ENCODE assay signal across 1 cellular context in the genomic region with DNA sequence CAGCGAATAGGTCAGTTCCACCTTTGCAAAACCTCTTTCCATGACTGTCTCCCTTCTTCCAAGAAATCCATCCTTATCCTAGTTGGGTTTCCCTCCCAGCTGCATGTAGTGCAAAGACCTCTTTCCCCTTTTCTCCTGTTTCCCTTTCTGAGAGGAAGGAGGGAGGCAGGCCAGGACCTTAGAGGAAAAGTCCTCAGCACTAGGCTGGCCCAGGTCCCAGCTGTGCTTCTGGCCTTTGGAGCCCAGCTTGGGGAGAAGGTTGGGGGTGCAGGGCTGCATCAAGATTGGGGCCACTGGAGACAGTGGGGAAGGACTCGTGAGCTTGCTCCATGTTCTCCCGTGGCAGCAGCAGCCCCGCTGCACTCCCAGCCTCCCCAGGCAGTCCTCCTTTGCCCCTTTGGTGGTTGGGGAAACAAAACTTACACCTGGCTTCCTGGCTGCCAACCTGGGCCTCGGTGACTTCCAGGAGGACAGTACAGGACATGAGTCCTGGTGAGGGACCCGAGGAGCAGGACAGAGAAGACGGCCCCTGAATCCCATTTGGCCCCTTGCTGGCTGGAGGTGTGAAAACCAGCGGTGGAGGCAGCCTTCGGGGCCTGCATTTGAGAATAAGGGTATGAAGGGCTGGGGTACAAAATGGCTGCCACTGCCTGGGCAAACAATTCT.
TF ChIP-seq lines count a peak whose summit lies in the region.

No MANE protein-coding gene starts in this region.

TF ChIP-seq in HepG2, 621 proteins besides CTCF, POLR2A, EP300 and RAD21 (continued from another document and continues in another):
- TF ChIP-seq, protein P1, sequence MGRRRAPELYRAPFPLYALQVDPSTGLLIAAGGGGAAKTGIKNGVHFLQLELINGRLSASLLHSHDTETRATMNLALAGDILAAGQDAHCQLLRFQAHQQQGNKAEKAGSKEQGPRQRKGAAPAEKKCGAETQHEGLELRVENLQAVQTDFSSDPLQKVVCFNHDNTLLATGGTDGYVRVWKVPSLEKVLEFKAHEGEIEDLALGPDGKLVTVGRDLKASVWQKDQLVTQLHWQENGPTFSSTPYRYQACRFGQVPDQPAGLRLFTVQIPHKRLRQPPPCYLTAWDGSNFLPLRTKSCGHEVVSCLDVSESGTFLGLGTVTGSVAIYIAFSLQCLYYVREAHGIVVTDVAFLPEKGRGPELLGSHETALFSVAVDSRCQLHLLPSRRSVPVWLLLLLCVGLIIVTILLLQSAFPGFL (CRISPR knock-in tag; IDR thresholded peaks at IDR 0.05): no peak
- TF ChIP-seq, protein P2, sequence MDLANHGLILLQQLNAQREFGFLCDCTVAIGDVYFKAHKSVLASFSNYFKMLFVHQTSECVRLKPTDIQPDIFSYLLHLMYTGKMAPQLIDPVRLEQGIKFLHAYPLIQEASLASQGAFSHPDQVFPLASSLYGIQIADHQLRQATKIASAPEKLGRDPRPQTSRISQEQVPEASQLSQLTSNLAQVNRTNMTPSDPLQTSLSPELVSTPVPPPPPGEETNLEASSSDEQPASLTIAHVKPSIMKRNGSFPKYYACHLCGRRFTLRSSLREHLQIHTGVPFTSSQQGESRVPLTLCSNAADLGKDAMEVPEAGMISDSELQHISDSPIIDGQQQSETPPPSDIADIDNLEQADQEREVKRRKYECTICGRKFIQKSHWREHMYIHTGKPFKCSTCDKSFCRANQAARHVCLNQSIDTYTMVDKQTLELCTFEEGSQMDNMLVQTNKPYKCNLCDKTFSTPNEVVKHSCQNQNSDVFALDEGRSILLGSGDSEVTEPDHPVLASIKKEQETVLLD (CRISPR knock-in tag; IDR thresholded peaks at IDR 0.05; ENCODE audit: low read depth): no peak
- TF ChIP-seq ZNF251 (CRISPR knock-in tag; IDR thresholded peaks at IDR 0.05): no peak
- TF ChIP-seq NR2F1 (CRISPR knock-in tag; IDR thresholded peaks at IDR 0.05): no peak
- no peak for TF ChIP-seq ZNF354B (CRISPR knock-in tag; IDR thresholded peaks at IDR 0.05)
- TF ChIP-seq, protein P3, sequence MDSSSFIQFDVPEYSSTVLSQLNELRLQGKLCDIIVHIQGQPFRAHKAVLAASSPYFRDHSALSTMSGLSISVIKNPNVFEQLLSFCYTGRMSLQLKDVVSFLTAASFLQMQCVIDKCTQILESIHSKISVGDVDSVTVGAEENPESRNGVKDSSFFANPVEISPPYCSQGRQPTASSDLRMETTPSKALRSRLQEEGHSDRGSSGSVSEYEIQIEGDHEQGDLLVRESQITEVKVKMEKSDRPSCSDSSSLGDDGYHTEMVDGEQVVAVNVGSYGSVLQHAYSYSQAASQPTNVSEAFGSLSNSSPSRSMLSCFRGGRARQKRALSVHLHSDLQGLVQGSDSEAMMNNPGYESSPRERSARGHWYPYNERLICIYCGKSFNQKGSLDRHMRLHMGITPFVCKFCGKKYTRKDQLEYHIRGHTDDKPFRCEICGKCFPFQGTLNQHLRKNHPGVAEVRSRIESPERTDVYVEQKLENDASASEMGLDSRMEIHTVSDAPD (CRISPR knock-in tag; IDR thresholded peaks at IDR 0.05): no peak
- TF ChIP-seq CREM (IDR thresholded peaks at IDR 0.05): no peak
- TF ChIP-seq CREM (CRISPR knock-in tag; IDR thresholded peaks at IDR 0.05): no peak
- TF ChIP-seq ZFP36L2 (CRISPR knock-in tag; IDR thresholded peaks at IDR 0.05): no peak; the same call in 1 of the 2 replicates
- 0 out of 4 replicates have a peak, but pooled peaks of 1 of the 2 experiments have one; percentile 2 for TF ChIP-seq KLF16 (CRISPR knock-in tag; IDR thresholded peaks at IDR 0.05)
- TF ChIP-seq, protein P4, sequence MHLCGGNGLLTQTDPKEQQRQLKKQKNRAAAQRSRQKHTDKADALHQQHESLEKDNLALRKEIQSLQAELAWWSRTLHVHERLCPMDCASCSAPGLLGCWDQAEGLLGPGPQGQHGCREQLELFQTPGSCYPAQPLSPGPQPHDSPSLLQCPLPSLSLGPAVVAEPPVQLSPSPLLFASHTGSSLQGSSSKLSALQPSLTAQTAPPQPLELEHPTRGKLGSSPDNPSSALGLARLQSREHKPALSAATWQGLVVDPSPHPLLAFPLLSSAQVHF (CRISPR knock-in tag; IDR thresholded peaks at IDR 0.05): no peak
- TF ChIP-seq, protein P5, sequence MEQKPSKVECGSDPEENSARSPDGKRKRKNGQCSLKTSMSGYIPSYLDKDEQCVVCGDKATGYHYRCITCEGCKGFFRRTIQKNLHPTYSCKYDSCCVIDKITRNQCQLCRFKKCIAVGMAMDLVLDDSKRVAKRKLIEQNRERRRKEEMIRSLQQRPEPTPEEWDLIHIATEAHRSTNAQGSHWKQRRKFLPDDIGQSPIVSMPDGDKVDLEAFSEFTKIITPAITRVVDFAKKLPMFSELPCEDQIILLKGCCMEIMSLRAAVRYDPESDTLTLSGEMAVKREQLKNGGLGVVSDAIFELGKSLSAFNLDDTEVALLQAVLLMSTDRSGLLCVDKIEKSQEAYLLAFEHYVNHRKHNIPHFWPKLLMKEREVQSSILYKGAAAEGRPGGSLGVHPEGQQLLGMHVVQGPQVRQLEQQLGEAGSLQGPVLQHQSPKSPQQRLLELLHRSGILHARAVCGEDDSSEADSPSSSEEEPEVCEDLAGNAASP (CRISPR knock-in tag; IDR thresholded peaks at IDR 0.05; ENCODE audit: borderline replicate concordance): no peak
- TF ChIP-seq ZFAT (CRISPR knock-in tag; conservative IDR thresholded peaks at IDR 0.05): no peak
- TF ChIP-seq, protein P6, sequence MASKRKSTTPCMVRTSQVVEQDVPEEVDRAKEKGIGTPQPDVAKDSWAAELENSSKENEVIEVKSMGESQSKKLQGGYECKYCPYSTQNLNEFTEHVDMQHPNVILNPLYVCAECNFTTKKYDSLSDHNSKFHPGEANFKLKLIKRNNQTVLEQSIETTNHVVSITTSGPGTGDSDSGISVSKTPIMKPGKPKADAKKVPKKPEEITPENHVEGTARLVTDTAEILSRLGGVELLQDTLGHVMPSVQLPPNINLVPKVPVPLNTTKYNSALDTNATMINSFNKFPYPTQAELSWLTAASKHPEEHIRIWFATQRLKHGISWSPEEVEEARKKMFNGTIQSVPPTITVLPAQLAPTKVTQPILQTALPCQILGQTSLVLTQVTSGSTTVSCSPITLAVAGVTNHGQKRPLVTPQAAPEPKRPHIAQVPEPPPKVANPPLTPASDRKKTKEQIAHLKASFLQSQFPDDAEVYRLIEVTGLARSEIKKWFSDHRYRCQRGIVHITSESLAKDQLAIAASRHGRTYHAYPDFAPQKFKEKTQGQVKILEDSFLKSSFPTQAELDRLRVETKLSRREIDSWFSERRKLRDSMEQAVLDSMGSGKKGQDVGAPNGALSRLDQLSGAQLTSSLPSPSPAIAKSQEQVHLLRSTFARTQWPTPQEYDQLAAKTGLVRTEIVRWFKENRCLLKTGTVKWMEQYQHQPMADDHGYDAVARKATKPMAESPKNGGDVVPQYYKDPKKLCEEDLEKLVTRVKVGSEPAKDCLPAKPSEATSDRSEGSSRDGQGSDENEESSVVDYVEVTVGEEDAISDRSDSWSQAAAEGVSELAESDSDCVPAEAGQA (IDR thresholded peaks at IDR 0.05; ENCODE audit: low read depth): no peak
- TF ChIP-seq, protein P6 (CRISPR knock-in tag; IDR thresholded peaks at IDR 0.05; ENCODE audit: borderline replicate concordance): no peak
- no peak for TF ChIP-seq ZNF468 (CRISPR knock-in tag; IDR thresholded peaks at IDR 0.05)
- no peak for TF ChIP-seq GPN1 (CRISPR knock-in tag; IDR thresholded peaks at IDR 0.05; ENCODE audit: borderline replicate concordance)
- TF ChIP-seq CBFB (CRISPR knock-in tag; IDR thresholded peaks at IDR 0.05): no peak
- TF ChIP-seq ZNF557 (CRISPR knock-in tag; IDR thresholded peaks at IDR 0.05): no peak
- TF ChIP-seq, protein P7, sequence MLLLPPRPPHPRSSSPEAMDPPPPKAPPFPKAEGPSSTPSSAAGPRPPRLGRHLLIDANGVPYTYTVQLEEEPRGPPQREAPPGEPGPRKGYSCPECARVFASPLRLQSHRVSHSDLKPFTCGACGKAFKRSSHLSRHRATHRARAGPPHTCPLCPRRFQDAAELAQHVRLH (CRISPR knock-in tag; IDR thresholded peaks at IDR 0.05; ENCODE audit: borderline replicate concordance, low read depth): no peak
- no peak for TF ChIP-seq MAZ (IDR thresholded peaks at IDR 0.05; ENCODE audit: borderline replicate concordance, low read depth, low read length)
- TF ChIP-seq MAZ (CRISPR knock-in tag; IDR thresholded peaks at IDR 0.05; ENCODE audit: low read depth): no peak
- TF ChIP-seq, protein P8, sequence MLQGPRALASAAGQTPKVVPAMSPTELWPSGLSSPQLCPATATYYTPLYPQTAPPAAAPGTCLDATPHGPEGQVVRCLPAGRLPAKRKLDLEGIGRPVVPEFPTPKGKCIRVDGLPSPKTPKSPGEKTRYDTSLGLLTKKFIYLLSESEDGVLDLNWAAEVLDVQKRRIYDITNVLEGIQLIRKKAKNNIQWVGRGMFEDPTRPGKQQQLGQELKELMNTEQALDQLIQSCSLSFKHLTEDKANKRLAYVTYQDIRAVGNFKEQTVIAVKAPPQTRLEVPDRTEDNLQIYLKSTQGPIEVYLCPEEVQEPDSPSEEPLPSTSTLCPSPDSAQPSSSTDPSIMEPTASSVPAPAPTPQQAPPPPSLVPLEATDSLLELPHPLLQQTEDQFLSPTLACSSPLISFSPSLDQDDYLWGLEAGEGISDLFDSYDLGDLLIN (CRISPR knock-in tag; IDR thresholded peaks at IDR 0.05; ENCODE audit: borderline replicate concordance): no peak
- TF ChIP-seq, protein P9, sequence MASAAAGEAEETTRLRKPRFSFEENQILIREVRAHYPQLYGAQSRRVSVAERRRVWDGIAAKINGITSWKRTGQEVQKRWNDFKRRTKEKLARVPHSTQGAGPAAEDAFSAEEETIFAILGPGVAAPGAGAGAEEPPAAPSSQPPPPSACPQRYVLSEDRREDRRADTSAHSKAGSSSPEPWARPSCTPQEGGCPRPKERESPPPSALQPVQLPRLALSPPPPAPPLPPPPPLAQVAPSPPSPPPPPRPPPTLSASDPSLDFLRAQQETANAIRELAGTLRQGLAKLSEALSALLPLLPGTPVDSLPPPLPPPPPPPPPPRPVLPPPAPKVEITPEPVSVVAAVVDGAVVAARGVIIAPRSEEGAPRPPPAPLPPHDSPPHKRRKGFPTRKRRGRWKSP (CRISPR knock-in tag; IDR thresholded peaks at IDR 0.05): no peak
- TF ChIP-seq ZNF562 (CRISPR knock-in tag; IDR thresholded peaks at IDR 0.05; ENCODE audit: borderline replicate concordance): no peak
- TF ChIP-seq U2AF1 (optimal IDR thresholded peaks at IDR 0.05; ENCODE audit: low read depth, low read length): no peak
- TF ChIP-seq PAF1 (CRISPR knock-in tag; IDR thresholded peaks at IDR 0.05): no peak; the same call in 1 of the 2 replicates
- TF ChIP-seq, protein P10, sequence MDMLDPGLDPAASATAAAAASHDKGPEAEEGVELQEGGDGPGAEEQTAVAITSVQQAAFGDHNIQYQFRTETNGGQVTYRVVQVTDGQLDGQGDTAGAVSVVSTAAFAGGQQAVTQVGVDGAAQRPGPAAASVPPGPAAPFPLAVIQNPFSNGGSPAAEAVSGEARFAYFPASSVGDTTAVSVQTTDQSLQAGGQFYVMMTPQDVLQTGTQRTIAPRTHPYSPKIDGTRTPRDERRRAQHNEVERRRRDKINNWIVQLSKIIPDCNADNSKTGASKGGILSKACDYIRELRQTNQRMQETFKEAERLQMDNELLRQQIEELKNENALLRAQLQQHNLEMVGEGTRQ (IDR thresholded peaks at IDR 0.05; ENCODE audit: low read depth, low read length): no peak
- TF ChIP-seq, protein P10 (CRISPR knock-in tag; IDR thresholded peaks at IDR 0.05; ENCODE audit: borderline replicate concordance): no peak
- TF ChIP-seq GLI4 (CRISPR knock-in tag; IDR thresholded peaks at IDR 0.05; ENCODE audit: borderline replicate concordance): no peak
- TF ChIP-seq BRCA1 (CRISPR knock-in tag; IDR thresholded peaks at IDR 0.05): no peak
- TF ChIP-seq, protein P11, sequence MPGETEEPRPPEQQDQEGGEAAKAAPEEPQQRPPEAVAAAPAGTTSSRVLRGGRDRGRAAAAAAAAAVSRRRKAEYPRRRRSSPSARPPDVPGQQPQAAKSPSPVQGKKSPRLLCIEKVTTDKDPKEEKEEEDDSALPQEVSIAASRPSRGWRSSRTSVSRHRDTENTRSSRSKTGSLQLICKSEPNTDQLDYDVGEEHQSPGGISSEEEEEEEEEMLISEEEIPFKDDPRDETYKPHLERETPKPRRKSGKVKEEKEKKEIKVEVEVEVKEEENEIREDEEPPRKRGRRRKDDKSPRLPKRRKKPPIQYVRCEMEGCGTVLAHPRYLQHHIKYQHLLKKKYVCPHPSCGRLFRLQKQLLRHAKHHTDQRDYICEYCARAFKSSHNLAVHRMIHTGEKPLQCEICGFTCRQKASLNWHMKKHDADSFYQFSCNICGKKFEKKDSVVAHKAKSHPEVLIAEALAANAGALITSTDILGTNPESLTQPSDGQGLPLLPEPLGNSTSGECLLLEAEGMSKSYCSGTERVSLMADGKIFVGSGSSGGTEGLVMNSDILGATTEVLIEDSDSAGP (CRISPR knock-in tag; IDR thresholded peaks at IDR 0.05; ENCODE audit: borderline replicate concordance): no peak
- TF ChIP-seq ZNF674 (CRISPR knock-in tag; IDR thresholded peaks at IDR 0.05; ENCODE audit: low read depth): no peak
- TF ChIP-seq FOXK2 (IDR thresholded peaks at IDR 0.05): no peak
- TF ChIP-seq, protein P12, sequence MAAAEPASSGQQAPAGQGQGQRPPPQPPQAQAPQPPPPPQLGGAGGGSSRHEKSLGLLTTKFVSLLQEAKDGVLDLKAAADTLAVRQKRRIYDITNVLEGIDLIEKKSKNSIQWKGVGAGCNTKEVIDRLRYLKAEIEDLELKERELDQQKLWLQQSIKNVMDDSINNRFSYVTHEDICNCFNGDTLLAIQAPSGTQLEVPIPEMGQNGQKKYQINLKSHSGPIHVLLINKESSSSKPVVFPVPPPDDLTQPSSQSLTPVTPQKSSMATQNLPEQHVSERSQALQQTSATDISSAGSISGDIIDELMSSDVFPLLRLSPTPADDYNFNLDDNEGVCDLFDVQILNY (CRISPR knock-in tag; conservative IDR thresholded peaks at IDR 0.05): no peak
- no peak for TF ChIP-seq ZBTB21 (CRISPR knock-in tag; IDR thresholded peaks at IDR 0.05)
- peak; percentile 70 for TF ChIP-seq ZNF138 (CRISPR knock-in tag; IDR thresholded peaks at IDR 0.05; ENCODE audit: low read depth)
- TF ChIP-seq CCAR2 (optimal IDR thresholded peaks at IDR 0.05; ENCODE audit: low read depth, low read length): no peak
- TF ChIP-seq ZNF329 (CRISPR knock-in tag; IDR thresholded peaks at IDR 0.05; ENCODE audit: low read depth): no peak; the same call in 1 of the 2 replicates
